In genomic region chr3:160061525-160061924, GRCh38 we compare ENCODE assay signal across 21 cellular contexts.
DNase-seq lines count a peak whose midpoint lies in the region; ATAC-seq lines count a peak whose summit lies in the region.
"Had no signal": no experiment of that assay in that cellular context is flagged by ENCODE, and none has a peak within 500 bp of the region (broad histone marks: within the 10 kb centered on the region; RNA-seq: fewer than 3 reads in every experiment).

No MANE protein-coding gene starts in this region.

- H3K4me3 ChIP-seq in Jurkat, Clone E6-1 (ENCODE audit: low read length), result no peak overlapping the region
- H3K4me3 ChIP-seq: gastrocnemius medialis, psoas muscle, tibial nerve had no signal

- peaks cover 2% of the 10 kb centered on the region for H3K27me3 Mint-ChIP-seq in activated T-helper 1 cell treated with anti-CD3 and anti-CD28 coated beads, Interleukin-12 subunit alpha, Interleukin-12 subunit beta, Interleukin-2, Interleukin-4 antibody, amounts not matched to agents 30 ng/mL and 10 ng/mL and 1 ng/mL, durations not matched to agents 14 hours and 24 hours and 36 hours (ENCODE audit: insufficient read depth)
- peaks cover 0 to 3% of the 10 kb centered on the region in 2 donors for H3K27me3 Mint-ChIP-seq in natural killer cell treated with Interleukin-12 subunit alpha and Interleukin-12 subunit beta and Interleukin-15 and Interleukin-18, amount 100 ng/mL, for 72 hours
- H3K27me3 Mint-ChIP-seq: activated B cell treated with CpG ODN at 0.5 μM for 24 hours, B cell had no signal

- H3K4me1 Mint-ChIP-seq in activated T-helper 1 cell treated with anti-CD3 and anti-CD28 coated beads, Interleukin-12 subunit alpha, Interleukin-12 subunit beta, Interleukin-2, Interleukin-4 antibody, amounts not matched to agents 30 ng/mL and 10 ng/mL and 1 ng/mL, durations not matched to agents 14 hours and 24 hours and 36 hours (ENCODE audit: low read depth), result peaks cover 6% of the 10 kb centered on the region
- H3K4me1 Mint-ChIP-seq in natural killer cell treated with Interleukin-12 subunit alpha and Interleukin-12 subunit beta and Interleukin-15 and Interleukin-18, amount 100 ng/mL, for 72 hours (ENCODE audit: low read depth in 2 of 2), result peaks cover 0 to 3% of the 10 kb centered on the region in 2 donors
- H3K4me1 Mint-ChIP-seq: activated B cell treated with CpG ODN at 0.5 μM for 24 hours, B cell had no signal

- no peaks in the 10 kb centered on the region for H3K36me3 Mint-ChIP-seq in activated T-helper 1 cell treated with anti-CD3 and anti-CD28 coated beads, Interleukin-12 subunit alpha, Interleukin-12 subunit beta, Interleukin-2, Interleukin-4 antibody, amounts not matched to agents 30 ng/mL and 10 ng/mL and 1 ng/mL, durations not matched to agents 14 hours and 24 hours and 36 hours (ENCODE audit: low read depth)
- H3K36me3 Mint-ChIP-seq in natural killer cell treated with Interleukin-12 subunit alpha and Interleukin-12 subunit beta and Interleukin-15 and Interleukin-18, amount 100 ng/mL, for 72 hours, result no peaks in the 10 kb centered on the region

- peak; percentile 21 to 29 for DNase-seq in activated T-cell treated with anti-CD3 and anti-CD28 coated beads, Interleukin-2, amount 50 U/mL, for 48 hours
- DNase-seq in activated T-cell treated with anti-CD3 and anti-CD28 coated beads, Interleukin-2, amount 50 U/mL, for 1 hour, result no peak
- DNase-seq in Jurkat, Clone E6-1 (ENCODE audit: low read depth, low spot score), result peak; percentile 52
- no peak for DNase-seq in activated T-helper 1 cell treated with anti-CD3 and anti-CD28 coated beads, Interleukin-12 subunit alpha, Interleukin-12 subunit beta, Interleukin-2, Interleukin-4 antibody, amounts not matched to agents 30 ng/mL and 10 ng/mL and 1 ng/mL, durations not matched to agents 14 hours and 24 hours and 36 hours (ENCODE audit: low spot score)
- DNase-seq in natural killer cell treated with Interleukin-12 subunit alpha and Interleukin-12 subunit beta and Interleukin-15 and Interleukin-18, amount 100 ng/mL, for 72 hours (ENCODE audit: low spot score), result no peak
- no peak for DNase-seq in activated effector memory CD4-positive, alpha-beta T cell treated with anti-CD3 and anti-CD28 coated beads, Interleukin-2, amount 50 U/mL, for 16 hours
- no peak for DNase-seq in NCI-H1092 (lab: John Stamatoyannopoulos, UW)
- DNase-seq: activated B cell treated with CpG ODN at 0.5 μM for 24 hours; amygdala; gastrocnemius medialis; hippocampal formation; mesenchymal stem cell; NCI-H1092 treated with DMSO at 0.1 percent for 48 hours; NCI-H187; NCI-H524 treated with DMSO at 0.1 percent for 48 hours; NK-92 treated with Interleukin-12 subunit alpha and Interleukin-12 subunit beta, amount 100 ng/mL, for 24 hours; PC-3; psoas muscle had no signal

- peak in 1 of 2 donors; percentile 28 for ATAC-seq in natural killer cell treated with Interleukin-12 subunit alpha and Interleukin-12 subunit beta and Interleukin-15 and Interleukin-18, amount 100 ng/mL, for 72 hours
- ATAC-seq: gastrocnemius medialis, left lobe of liver, PC-3, psoas muscle had no signal

- H3K4me3 Mint-ChIP-seq in activated T-helper 1 cell treated with anti-CD3 and anti-CD28 coated beads, Interleukin-12 subunit alpha, Interleukin-12 subunit beta, Interleukin-2, Interleukin-4 antibody, amounts not matched to agents 30 ng/mL and 10 ng/mL and 1 ng/mL, durations not matched to agents 14 hours and 24 hours and 36 hours, result peak overlapping the region; percentile 52
- peak overlapping the region; percentile 35 for H3K4me3 Mint-ChIP-seq in natural killer cell treated with Interleukin-12 subunit alpha and Interleukin-12 subunit beta and Interleukin-15 and Interleukin-18, amount 100 ng/mL, for 72 hours
- H3K4me3 Mint-ChIP-seq: activated B cell treated with CpG ODN at 0.5 μM for 24 hours, B cell had no signal

- H3K9me3 Mint-ChIP-seq in activated T-helper 1 cell treated with anti-CD3 and anti-CD28 coated beads, Interleukin-12 subunit alpha, Interleukin-12 subunit beta, Interleukin-2, Interleukin-4 antibody, amounts not matched to agents 30 ng/mL and 10 ng/mL and 1 ng/mL, durations not matched to agents 14 hours and 24 hours and 36 hours, result no peaks in the 10 kb centered on the region
- H3K9me3 Mint-ChIP-seq in natural killer cell treated with Interleukin-12 subunit alpha and Interleukin-12 subunit beta and Interleukin-15 and Interleukin-18, amount 100 ng/mL, for 72 hours, result peaks cover 3% of the 10 kb centered on the region

- H3K27ac Mint-ChIP-seq in activated T-helper 1 cell treated with anti-CD3 and anti-CD28 coated beads, Interleukin-12 subunit alpha, Interleukin-12 subunit beta, Interleukin-2, Interleukin-4 antibody, amounts not matched to agents 30 ng/mL and 10 ng/mL and 1 ng/mL, durations not matched to agents 14 hours and 24 hours and 36 hours, result no peak overlapping the region
- no peak overlapping the region for H3K27ac Mint-ChIP-seq in natural killer cell treated with Interleukin-12 subunit alpha and Interleukin-12 subunit beta and Interleukin-15 and Interleukin-18, amount 100 ng/mL, for 72 hours
- H3K27ac Mint-ChIP-seq: activated B cell treated with CpG ODN at 0.5 μM for 24 hours, B cell had no signal

- intact Hi-C loops in activated T-helper 1 cell treated with anti-CD3 and anti-CD28 coated beads, Interleukin-12 subunit alpha, Interleukin-12 subunit beta, Interleukin-2, Interleukin-4 antibody, amounts not matched to agents 30 ng/mL and 10 ng/mL and 1 ng/mL, durations not matched to agents 14 hours and 24 hours and 36 hours (cut with micrococcal nuclease), result no loop called here

Comparison
In these comparisons a context has a peak if more than half of its experiments do, and no peak if none do; other contexts are left out.
1. DNase-seq: peak in activated T-cell treated with anti-CD3 and anti-CD28 coated beads, Interleukin-2, amount 50 U/mL, for 48 hours (2 of 2) and Jurkat, Clone E6-1 (single experiment); none in activated T-cell treated with anti-CD3 and anti-CD28 coated beads, Interleukin-2, amount 50 U/mL, for 1 hour (single experiment), activated T-helper 1 cell treated with anti-CD3 and anti-CD28 coated beads, Interleukin-12 subunit alpha, Interleukin-12 subunit beta, Interleukin-2, Interleukin-4 antibody, amounts not matched to agents 30 ng/mL and 10 ng/mL and 1 ng/mL, durations not matched to agents 14 hours and 24 hours and 36 hours (single experiment), natural killer cell treated with Interleukin-12 subunit alpha and Interleukin-12 subunit beta and Interleukin-15 and Interleukin-18, amount 100 ng/mL, for 72 hours (single experiment), activated effector memory CD4-positive, alpha-beta T cell treated with anti-CD3 and anti-CD28 coated beads, Interleukin-2, amount 50 U/mL, for 16 hours (single experiment) and NCI-H1092 (single experiment).